ENCODE assay signal across 8 cellular contexts in genomic region chr9:135343733-135344522, GRCh38.
DNase-seq lines count a peak whose midpoint lies in the region; ATAC-seq, FAIRE-seq and TF ChIP-seq lines count a peak whose summit lies in the region.

No MANE protein-coding gene starts in this region.

- H3K4me3 Mint-ChIP-seq in activated T-helper 1 cell treated with anti-CD3 and anti-CD28 coated beads, Interleukin-12 subunit alpha, Interleukin-12 subunit beta, Interleukin-2, Interleukin-4 antibody, amounts not matched to agents 30 ng/mL and 10 ng/mL and 1 ng/mL, durations not matched to agents 14 hours and 24 hours and 36 hours = no peak overlapping the region

- no peak overlapping the region for H3K4me3 ChIP-seq in AG10803 (ENCODE audit: low read length)

- H3K27me3 Mint-ChIP-seq in activated T-helper 1 cell treated with anti-CD3 and anti-CD28 coated beads, Interleukin-12 subunit alpha, Interleukin-12 subunit beta, Interleukin-2, Interleukin-4 antibody, amounts not matched to agents 30 ng/mL and 10 ng/mL and 1 ng/mL, durations not matched to agents 14 hours and 24 hours and 36 hours (ENCODE audit: insufficient read depth) = peaks cover 3% of the 10 kb centered on the region

- ATAC-seq in Right ventricle myocardium superior (ENCODE audit: poor library complexity) = peak; percentile 76
- ATAC-seq in HG03378 (IDR thresholded peaks at IDR 0.05; ENCODE audit: unreplicated experiment) = no peak
- ATAC-seq in HG02885 (IDR thresholded peaks at IDR 0.05; ENCODE audit: poor library complexity, unreplicated experiment) = no peak

- no peak overlapping the region for H3K27ac Mint-ChIP-seq in activated T-helper 1 cell treated with anti-CD3 and anti-CD28 coated beads, Interleukin-12 subunit alpha, Interleukin-12 subunit beta, Interleukin-2, Interleukin-4 antibody, amounts not matched to agents 30 ng/mL and 10 ng/mL and 1 ng/mL, durations not matched to agents 14 hours and 24 hours and 36 hours

- DNase-seq in AG10803 (ENCODE audit: low read depth) (peak; percentile 13), GM19239 (ENCODE audit: insufficient read length, low spot score) (peak; percentile 80), NOMO-1 treated with DMSO at 0.1 percent for 48 hours (lab: John Stamatoyannopoulos, UW; ENCODE audit: unreplicated experiment) (peak; percentile 46), Right ventricle myocardium superior (peak; percentile 80), retina (peak; percentile 90)
- peak; percentile 30 for DNase-seq in activated T-helper 1 cell treated with anti-CD3 and anti-CD28 coated beads, Interleukin-12 subunit alpha, Interleukin-12 subunit beta, Interleukin-2, Interleukin-4 antibody, amounts not matched to agents 30 ng/mL and 10 ng/mL and 1 ng/mL, durations not matched to agents 14 hours and 24 hours and 36 hours (ENCODE audit: low spot score)

- intact Hi-C loops in activated T-helper 1 cell treated with anti-CD3 and anti-CD28 coated beads, Interleukin-12 subunit alpha, Interleukin-12 subunit beta, Interleukin-2, Interleukin-4 antibody, amounts not matched to agents 30 ng/mL and 10 ng/mL and 1 ng/mL, durations not matched to agents 14 hours and 24 hours and 36 hours (cut with micrococcal nuclease) = no loop called here
- intact Hi-C loops in Right ventricle myocardium superior (cut with DNase I) = loop anchor here (2.0 kb wide), 2 partner anchors 69 to 257 kb away; partner anchors contain the start of gene OLFM1

- no peaks in the 10 kb centered on the region for H3K4me1 Mint-ChIP-seq in activated T-helper 1 cell treated with anti-CD3 and anti-CD28 coated beads, Interleukin-12 subunit alpha, Interleukin-12 subunit beta, Interleukin-2, Interleukin-4 antibody, amounts not matched to agents 30 ng/mL and 10 ng/mL and 1 ng/mL, durations not matched to agents 14 hours and 24 hours and 36 hours (ENCODE audit: low read depth)

- no peaks in the 10 kb centered on the region for H3K9me3 Mint-ChIP-seq in activated T-helper 1 cell treated with anti-CD3 and anti-CD28 coated beads, Interleukin-12 subunit alpha, Interleukin-12 subunit beta, Interleukin-2, Interleukin-4 antibody, amounts not matched to agents 30 ng/mL and 10 ng/mL and 1 ng/mL, durations not matched to agents 14 hours and 24 hours and 36 hours

- H3K36me3 Mint-ChIP-seq in activated T-helper 1 cell treated with anti-CD3 and anti-CD28 coated beads, Interleukin-12 subunit alpha, Interleukin-12 subunit beta, Interleukin-2, Interleukin-4 antibody, amounts not matched to agents 30 ng/mL and 10 ng/mL and 1 ng/mL, durations not matched to agents 14 hours and 24 hours and 36 hours (ENCODE audit: low read depth) = no peaks in the 10 kb centered on the region

- no peak for FAIRE-seq in GM19239 (lab: Jason Lieb, UNC)

- TF ChIP-seq CTCF in AG10803 (conservative IDR thresholded peaks at IDR 0.05; ENCODE audit: low read length) = peak; percentile 66

Comparison
In these comparisons a context has a peak if more than half of its experiments do, and no peak if none do; other contexts are left out.
1. DNase-seq: peak in every context shown above with its lines; median percentile 90 in retina; 80 in GM19239; 80 in Right ventricle myocardium superior; 46 in NOMO-1 treated with DMSO at 0.1 percent for 48 hours; 30 in activated T-helper 1 cell treated with anti-CD3 and anti-CD28 coated beads, Interleukin-12 subunit alpha, Interleukin-12 subunit beta, Interleukin-2, Interleukin-4 antibody, amounts not matched to agents 30 ng/mL and 10 ng/mL and 1 ng/mL, durations not matched to agents 14 hours and 24 hours and 36 hours; 13 in AG10803.